Comparison of ENCODE assay signal across 8 cellular contexts in genomic region chr17:1709403-1709891, GRCh38. TPM values are rescaled to one million over a fixed set of nuclear protein-coding genes. Genes with fewer than 3 reads are reported as not detected.
DNase-seq lines count a peak whose midpoint lies in the region; ATAC-seq and TF ChIP-seq lines count a peak whose summit lies in the region.

No MANE protein-coding gene starts in this region.

- no peak for TF ChIP-seq CTCF in astrocyte of the spinal cord (IDR thresholded peaks at IDR 0.05; ENCODE audit: low read depth, low read length)

- peak overlapping the region; percentile 62 for H3K4me3 Mint-ChIP-seq in stimulated activated effector memory CD8-positive, alpha-beta T cell treated with anti-CD3 and anti-CD28 coated beads, Interleukin-12 subunit alpha, Interleukin-12 subunit beta, amount 100 ng/mL, for 72 hours
- no peak overlapping the region for H3K4me3 Mint-ChIP-seq in immature natural killer cell

- H3K9ac ChIP-seq in HUES48 (ENCODE audit: low read depth, low read length), result no peak overlapping the region

- no peaks in the 10 kb centered on the region for H3K9me3 ChIP-seq in HUES48 (ENCODE audit: control insufficient read depth, insufficient read depth, low read length)

- in situ Hi-C loops in astrocyte of the spinal cord (cut with HindIII; ENCODE audit: low sequenced_read_pairs), result no loop called here

- peaks cover 27% of the 10 kb centered on the region for H3K36me3 Mint-ChIP-seq in stimulated activated effector memory CD8-positive, alpha-beta T cell treated with anti-CD3 and anti-CD28 coated beads, Interleukin-12 subunit alpha, Interleukin-12 subunit beta, amount 100 ng/mL, for 72 hours
- H3K36me3 Mint-ChIP-seq in immature natural killer cell, result peaks cover 16 to 21% (median 16%) of the 10 kb centered on the region in 3 donors

- peaks cover 17% of the 10 kb centered on the region for H3K4me1 ChIP-seq in HUES48 (ENCODE audit: control insufficient read depth, insufficient read depth, low read length)

- H3K27me3 ChIP-seq in HUES48 (ENCODE audit: control insufficient read depth, insufficient read depth, low read length), result 0 out of 2 replicates have a peak, but pooled peaks cover 3% of the 10 kb centered on the region

- H3K9me3 Mint-ChIP-seq in stimulated activated effector memory CD8-positive, alpha-beta T cell treated with anti-CD3 and anti-CD28 coated beads, Interleukin-12 subunit alpha, Interleukin-12 subunit beta, amount 100 ng/mL, for 72 hours, result no peaks in the 10 kb centered on the region
- no peaks in the 10 kb centered on the region for H3K9me3 Mint-ChIP-seq in immature natural killer cell

- H3K4me3 ChIP-seq in HUES48 (ENCODE audit: low read depth, low read length) (0 out of 2 replicates have a peak overlapping the region, but pooled peaks have one; percentile 16), astrocyte of the spinal cord (ENCODE audit: low read depth, low read length) (peak overlapping the region; percentile 44)

- DNase-seq in astrocyte of the spinal cord (ENCODE audit: low read depth, low spot score) (no peak), iPS-NIHi11 (ENCODE audit: low spot score) (peak; percentile 14), immature natural killer cell (no peak), foreskin melanocyte (no peak), H4 (ENCODE audit: low spot score) (no peak), posterior cingulate gyrus (no peak)
- DNase-seq in stimulated activated effector memory CD8-positive, alpha-beta T cell treated with anti-CD3 and anti-CD28 coated beads, Interleukin-12 subunit alpha, Interleukin-12 subunit beta, amount 100 ng/mL, for 72 hours (ENCODE audit: low spot score in 2 of 2), result no peak

- H3K27me3 Mint-ChIP-seq in immature natural killer cell (ENCODE audit: low read depth in 3 of 3), result peaks cover 6 to 24% (median 20%) of the 10 kb centered on the region in 3 donors

- intact Hi-C loops in posterior cingulate gyrus (cut with DNase I), result no loop called here

- H3K36me3 ChIP-seq in HUES48 (ENCODE audit: control insufficient read depth, insufficient read depth, low read length), result peaks cover 15% of the 10 kb centered on the region; the same call in 1 of the 2 replicates

- no peak overlapping the region for H3K27ac ChIP-seq in HUES48 (ENCODE audit: low read depth, low read length)

- no peak overlapping the region for H3K27ac Mint-ChIP-seq in stimulated activated effector memory CD8-positive, alpha-beta T cell treated with anti-CD3 and anti-CD28 coated beads, Interleukin-12 subunit alpha, Interleukin-12 subunit beta, amount 100 ng/mL, for 72 hours
- H3K27ac Mint-ChIP-seq in immature natural killer cell, result no peak overlapping the region

- peak; percentile 7 for ATAC-seq in stimulated activated effector memory CD8-positive, alpha-beta T cell treated with anti-CD3 and anti-CD28 coated beads, Interleukin-12 subunit alpha, Interleukin-12 subunit beta, amount 100 ng/mL, for 72 hours

- peaks cover 43% of the 10 kb centered on the region for H3K4me1 Mint-ChIP-seq in stimulated activated effector memory CD8-positive, alpha-beta T cell treated with anti-CD3 and anti-CD28 coated beads, Interleukin-12 subunit alpha, Interleukin-12 subunit beta, amount 100 ng/mL, for 72 hours
- peaks cover 16 to 20% of the 10 kb centered on the region in 2 donors for H3K4me1 Mint-ChIP-seq in immature natural killer cell

RNA-seq across cellular contexts. Expression of gene TLCD2, which starts 0.7 kb away (rescaled TPM):
- under 1 TPM in 1 of 3 donors, not detected in 2; 0.04 TPM for polyA plus RNA-seq in immature natural killer cell
- total RNA-seq in H4 (2014; rRNA removed; shearing (Covaris generic)), result 1.2 and 1.4 TPM in 2 replicates

RNA-seq across cellular contexts. Expression of gene WDR81, which starts 15.1 kb away (rescaled TPM):
- 10 to 100 TPM in 1 of 3 donors, 1 to 10 TPM in 2; 5.8 to 27.2 (median 6.4) TPM for polyA plus RNA-seq in immature natural killer cell
- total RNA-seq in H4 (2014; rRNA removed; shearing (Covaris generic)), result 10.1 and 10.5 TPM in 2 replicates

RNA-seq across cellular contexts. Expression of gene PRPF8, which starts 24.8 kb away (rescaled TPM):
- polyA plus RNA-seq in immature natural killer cell, result 100 to 1,000 TPM in 1 of 3 donors, 10 to 100 TPM in 2; 57.0 to 198 (median 84.1) TPM
- total RNA-seq in H4 (2014; rRNA removed; shearing (Covaris generic)), result 77.5 and 84.5 TPM in 2 replicates

RNA-seq across cellular contexts. Expression of gene SERPINF2, which starts 33.2 kb away (rescaled TPM):
- under 1 TPM in 1 of 3 donors, not detected in 2; 0.76 TPM for polyA plus RNA-seq in immature natural killer cell
- not detected in 2 replicates for total RNA-seq in H4 (2014; rRNA removed; shearing (Covaris generic))

RNA-seq across cellular contexts. Expression of gene SERPINF1, which starts 52.4 kb away (rescaled TPM):
- polyA plus RNA-seq in immature natural killer cell, result 1 to 10 TPM; 2.1 to 9.6 (median 3.3) TPM
- 0.74 and 12.0 TPM in 2 replicates for total RNA-seq in H4 (2014; rRNA removed; shearing (Covaris generic))
